In the genomic region with DNA sequence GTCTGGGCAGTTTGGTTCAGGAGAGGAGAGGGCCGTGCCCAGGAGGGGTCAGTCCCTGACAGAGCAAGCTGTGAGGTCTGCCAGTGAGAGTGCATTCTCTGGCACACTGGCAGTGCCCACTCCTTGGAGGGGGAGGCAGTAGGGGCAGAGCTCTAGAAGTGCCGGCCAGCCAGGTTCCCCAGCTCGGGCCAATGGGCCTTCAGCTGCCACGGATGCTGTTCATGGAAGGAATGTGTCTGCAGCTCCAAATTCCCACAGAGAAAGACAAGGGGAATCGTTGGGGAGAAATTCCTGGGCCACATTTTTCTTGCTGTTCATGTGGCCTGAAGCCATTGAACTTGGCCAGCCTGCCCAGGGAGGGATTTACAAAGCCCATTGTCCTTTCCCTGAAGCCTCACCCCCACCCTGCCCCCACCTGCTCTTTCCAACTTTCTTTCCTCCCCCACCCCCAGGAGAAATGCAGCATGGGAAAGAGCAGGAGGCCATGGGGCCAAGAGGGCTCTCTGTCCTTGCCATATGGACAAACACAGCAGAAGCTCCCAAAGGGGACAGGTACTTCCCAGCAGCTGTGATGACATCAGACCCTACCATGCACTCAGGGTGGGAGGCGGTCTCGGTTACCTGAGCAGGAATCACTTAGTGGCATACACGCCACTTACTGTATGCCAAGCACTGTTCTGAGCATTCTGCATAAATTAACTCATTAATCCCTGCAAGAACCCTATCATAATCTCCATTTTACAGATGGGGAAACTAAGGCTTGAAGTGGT, we compare ENCODE assay signal across 11 cellular contexts.
A peak's percentile ranks its signal among the peaks of the same experiment; 100 is the strongest.
DNase-seq lines count a peak whose midpoint lies in the region; ATAC-seq and TF ChIP-seq lines count a peak whose summit lies in the region.
"Had no signal": no experiment of that assay in that cellular context is flagged by ENCODE, and none has a peak within 500 bp of the region (broad histone marks: within the 10 kb centered on the region; RNA-seq: fewer than 3 reads in every experiment).

No MANE protein-coding gene starts in this region.

- no TSS peak for BruUV-seq in PC-3 (replicated peaks; lab: Mats Ljungman, UMichigan)

- 59 to 86% (median 69%) methylated on average over 6 to 8 of the region's 8 CpGs for WGBS in spleen, 5 donors

- H3K9me3 ChIP-seq in spleen: no peaks in the 10 kb centered on the region
- no peaks in the 10 kb centered on the region for H3K9me3 ChIP-seq in PC-3 (ENCODE audit: low read length)
- H3K9me3 ChIP-seq in MM.1S (replicated peaks; ENCODE audit: insufficient read depth, low read length): no peaks in the 10 kb centered on the region

- ATAC-seq in PC-3: no peak
- ATAC-seq: stimulated activated naive CD8-positive, alpha-beta T cell treated with anti-CD3 and anti-CD28 coated beads, Interleukin-15, amount 100 ng/mL, for 72 hours had no signal

- H3K4me3 ChIP-seq in fibroblast of the aortic adventitia (ENCODE audit: low read depth, low read length) (no peak overlapping the region), spleen (no peak overlapping the region), PC-3 (ENCODE audit: low read length) (no peak overlapping the region), MM.1S (ENCODE audit: low read length) (no peak overlapping the region)

- H3K4me1 ChIP-seq in spleen (no peaks in the 10 kb centered on the region), PC-3 (ENCODE audit: insufficient read depth, low read length) (no peaks in the 10 kb centered on the region), MM.1S (ENCODE audit: low read length) (peaks cover 12% of the 10 kb centered on the region)

- no peak for TF ChIP-seq POLR2A in spleen (IDR thresholded peaks at IDR 0.05)

- TF ChIP-seq CTCF in fibroblast of the aortic adventitia (IDR thresholded peaks at IDR 0.05; ENCODE audit: insufficient read depth, low read length): no peak
- no peak for TF ChIP-seq CTCF in spleen (IDR thresholded peaks at IDR 0.05 in 8 of 11, conservative IDR thresholded peaks at IDR 0.05 in 3 of 11)
- no peak for TF ChIP-seq CTCF in PC-3 (conservative IDR thresholded peaks at IDR 0.05; ENCODE audit: low read depth, low read length)
- no peak for TF ChIP-seq CTCF in MM.1S (IDR thresholded peaks at IDR 0.05; ENCODE audit: low read length)

- intact Hi-C loops in spleen (cut with DNase I; ENCODE audit: low total_unique reads): no loop called here
- intact Hi-C loops in PC-3 (cut with micrococcal nuclease): no loop called here

- H3K9ac ChIP-seq in PC-3 (ENCODE audit: low read length) (no peak overlapping the region), MM.1S (ENCODE audit: low read length) (no peak overlapping the region)

- CTCF ChIA-PET in PC-3 (lab: Charles Lee): no interaction called here

- no peak overlapping the region for H2AFZ ChIP-seq in PC-3 (ENCODE audit: low read length)
- no peak overlapping the region for H2AFZ ChIP-seq in MM.1S (ENCODE audit: low read length)

- peak; percentile 18 for DNase-seq in activated CD8-positive, alpha-beta memory T cell treated with anti-CD3 and anti-CD28 coated beads, Interleukin-2, amount 50 U/mL, for 48 hours
- DNase-seq in activated CD8-positive, alpha-beta memory T cell treated with anti-CD3 and anti-CD28 coated beads for 24 hours: no peak
- peak; percentile 40 for DNase-seq in NCI-H2171 (lab: John Stamatoyannopoulos, UW)
- peak; percentile 85 for DNase-seq in fibroblast of the aortic adventitia (ENCODE audit: low read depth)
- peak; percentile 46 for DNase-seq in spleen
- no peak for DNase-seq in PC-3
- no peak for DNase-seq in COLO668 (lab: John Stamatoyannopoulos, UW; ENCODE audit: unreplicated experiment)
- DNase-seq in MM.1S: no peak
- DNase-seq: ACHN; activated CD4-positive, alpha-beta T cell treated with anti-CD3 and anti-CD28 coated beads, Interleukin-2, amount 50 U/mL, for 4 hours; stimulated activated naive CD8-positive, alpha-beta T cell treated with anti-CD3 and anti-CD28 coated beads, Interleukin-15, amount 100 ng/mL, for 72 hours had no signal

- no peak overlapping the region for H3K27ac ChIP-seq in spleen
- H3K27ac ChIP-seq in PC-3 (ENCODE audit: low read length): no peak overlapping the region
- H3K27ac ChIP-seq in MM.1S (ENCODE audit: low read length): no peak overlapping the region

- H3K36me3 ChIP-seq in spleen (no peaks in the 10 kb centered on the region), PC-3 (ENCODE audit: low read depth, low read length) (no peaks in the 10 kb centered on the region), MM.1S (replicated peaks; ENCODE audit: insufficient read depth, low read length) (no peaks in the 10 kb centered on the region)

- H3K9me2 ChIP-seq in PC-3 (replicated peaks; ENCODE audit: low read length) (no peaks in the 10 kb centered on the region), MM.1S (replicated peaks; ENCODE audit: insufficient read depth, low read length) (no peaks in the 10 kb centered on the region)

- H3K79me2 ChIP-seq in PC-3 (ENCODE audit: low read length) (no peaks in the 10 kb centered on the region), MM.1S (ENCODE audit: low read length) (no peaks in the 10 kb centered on the region)

- H3K4me2 ChIP-seq in PC-3 (ENCODE audit: low read length) (no peak overlapping the region), MM.1S (ENCODE audit: low read depth, low read length) (no peak overlapping the region)

- no peaks in the 10 kb centered on the region for H3K27me3 ChIP-seq in spleen (replicated peaks in 1 of 7)
- H3K27me3 ChIP-seq in PC-3 (ENCODE audit: low read length): no peaks in the 10 kb centered on the region
- H3K27me3 ChIP-seq in MM.1S (replicated peaks; ENCODE audit: insufficient read depth, low read length): no peaks in the 10 kb centered on the region

- POLR2A ChIA-PET in PC-3 (lab: Charles Lee; ENCODE audit: unreplicated experiment): no interaction called here

- H3F3A ChIP-seq in PC-3 (ENCODE audit: low read length, unreplicated experiment) (no peaks in the 10 kb centered on the region), MM.1S (ENCODE audit: insufficient read depth, low read length) (no peaks in the 10 kb centered on the region)

- no peaks in the 10 kb centered on the region for H4K20me1 ChIP-seq in PC-3 (ENCODE audit: low read length)
- no peaks in the 10 kb centered on the region for H4K20me1 ChIP-seq in MM.1S (ENCODE audit: insufficient read depth, low read length)

Comparison
In these comparisons a context has a peak if more than half of its experiments do, and no peak if none do; other contexts are left out.
1. DNase-seq: peak in activated CD8-positive, alpha-beta memory T cell treated with anti-CD3 and anti-CD28 coated beads, Interleukin-2, amount 50 U/mL, for 48 hours (single experiment), NCI-H2171 (single experiment), fibroblast of the aortic adventitia (single experiment) and spleen (single experiment); none in activated CD8-positive, alpha-beta memory T cell treated with anti-CD3 and anti-CD28 coated beads for 24 hours (single experiment), PC-3 (single experiment), COLO668 (single experiment) and MM.1S (single experiment).